Comparison of ENCODE assay signal across 8 cellular contexts in genomic region chr4:7101692-7102515, GRCh38.
DNase-seq lines count a peak whose midpoint lies in the region; ATAC-seq lines count a peak whose summit lies in the region.

No MANE protein-coding gene starts in this region.

- peak; percentile 66 for ATAC-seq in GM18861 (IDR thresholded peaks at IDR 0.05; ENCODE audit: unreplicated experiment)
- peak; percentile 73 for ATAC-seq in HG03159 (IDR thresholded peaks at IDR 0.05; ENCODE audit: unreplicated experiment)
- ATAC-seq in effector memory CD8-positive, alpha-beta T cell (replicated peaks), result peak; percentile 57
- ATAC-seq in memory B cell (ENCODE audit: low read depth), result peak; percentile 64

- peaks cover 0 to 5% of the 10 kb centered on the region in 2 donors for H3K27me3 Mint-ChIP-seq in effector memory CD8-positive, alpha-beta T cell
- peaks cover under 1% of the 10 kb centered on the region for H3K27me3 Mint-ChIP-seq in memory B cell

- peaks cover 8 to 14% of the 10 kb centered on the region in 2 donors for H3K4me1 Mint-ChIP-seq in effector memory CD8-positive, alpha-beta T cell (ENCODE audit: low read depth in 2 of 2)
- peaks cover 9% of the 10 kb centered on the region for H3K4me1 Mint-ChIP-seq in memory B cell

- peak overlapping the region; percentile 65 to 74 for H3K27ac Mint-ChIP-seq in effector memory CD8-positive, alpha-beta T cell
- no peak overlapping the region for H3K27ac Mint-ChIP-seq in memory B cell

- H3K36me3 Mint-ChIP-seq in effector memory CD8-positive, alpha-beta T cell (ENCODE audit: insufficient read depth), result no peaks in the 10 kb centered on the region
- no peaks in the 10 kb centered on the region for H3K36me3 Mint-ChIP-seq in memory B cell

- peak overlapping the region; percentile 84 to 88 for H3K4me3 Mint-ChIP-seq in effector memory CD8-positive, alpha-beta T cell
- peak overlapping the region; percentile 94 for H3K4me3 Mint-ChIP-seq in memory B cell

- DNase-seq in AG08395 (ENCODE audit: low spot score) (peak; percentile 83), NCI-H524 (lab: John Stamatoyannopoulos, UW) (peak; percentile 66 to 79), memory B cell (ENCODE audit: low spot score in 2 of 2) (peak; percentile 31 to 53)
- peak; percentile 32 to 35 for DNase-seq in activated CD4-positive, alpha-beta T cell treated with anti-CD3 and anti-CD28 coated beads, Interleukin-2, amount 50 U/mL, for 4 hours
- DNase-seq in effector memory CD8-positive, alpha-beta T cell, result peak; percentile 31 to 39 (median 34)
- peak; percentile 32 to 41 for DNase-seq in stimulated activated CD8-positive, alpha-beta memory T cell treated with anti-CD3 and anti-CD28 coated beads, Interleukin-15, amount 100 ng/mL, for 48 hours (ENCODE audit: low read depth in 2 of 2)

- no peaks in the 10 kb centered on the region for H3K9me3 Mint-ChIP-seq in effector memory CD8-positive, alpha-beta T cell
- H3K9me3 Mint-ChIP-seq in memory B cell, result no peaks in the 10 kb centered on the region

Comparison
In these comparisons a context has a peak if more than half of its experiments do, and no peak if none do; other contexts are left out.
1. Peak in every context shown above with its lines: DNase-seq and ATAC-seq.